8 cellular contexts compared by ENCODE assay signal in the genomic region with DNA sequence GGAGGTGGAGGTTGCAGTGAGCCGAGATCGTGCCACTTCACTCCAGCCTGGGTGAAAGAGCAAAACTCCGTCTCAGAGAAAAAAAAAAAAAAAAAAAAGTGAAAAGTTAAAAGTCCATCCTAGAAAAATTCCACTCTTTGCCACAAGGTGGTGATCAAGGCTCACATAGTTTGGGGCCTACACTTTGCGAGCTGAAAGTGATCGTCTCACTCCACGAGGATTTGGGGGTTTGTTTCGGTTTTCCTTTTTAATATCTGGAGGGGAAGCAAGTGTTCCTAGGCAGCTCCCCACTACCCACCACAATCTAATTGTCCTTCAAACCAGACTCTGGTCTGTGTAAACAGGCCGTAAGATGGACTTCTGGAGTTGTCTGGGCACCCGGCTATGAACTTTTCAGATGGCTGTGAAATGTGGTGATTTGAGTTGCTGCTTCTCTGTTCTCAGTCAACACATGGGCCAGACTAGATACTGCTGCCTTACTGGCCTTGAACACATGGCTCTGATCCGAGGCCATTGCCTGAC. TPM values are rescaled to one million over a fixed set of nuclear protein-coding genes. Genes with fewer than 3 reads are reported as not detected.
DNase-seq lines count a peak whose midpoint lies in the region; ATAC-seq and TF ChIP-seq lines count a peak whose summit lies in the region.

No MANE protein-coding gene starts in this region.

- H3K4me3 Mint-ChIP-seq in activated CD8-positive, alpha-beta memory T cell treated with anti-CD3 and anti-CD28 coated beads, Interleukin-2, amount 10 ng/mL, durations not matched to agents 7 days and 5 days, result no peak overlapping the region
- H3K4me3 Mint-ChIP-seq in naive thymus-derived CD8-positive, alpha-beta T cell, result peak overlapping the region in 5 of 10 donors; percentile 7 to 70 (median 45)

- no peak overlapping the region for H3K27ac ChIP-seq in C4-2B
- peak overlapping the region in 2 of 4 donors; percentile 13 to 17 for H3K27ac ChIP-seq in esophagus muscularis mucosa (replicated peaks in 1 of 4)
- no peak overlapping the region for H3K27ac ChIP-seq in upper lobe of left lung

- H3K4me1 ChIP-seq in esophagus muscularis mucosa (peaks cover 16 to 62% (median 58%) of the 10 kb centered on the region in 4 donors), upper lobe of left lung (peaks cover 0 to 8% (median 5%) of the 10 kb centered on the region in 4 donors)

- no peaks in the 10 kb centered on the region for H3K9me3 ChIP-seq in esophagus muscularis mucosa
- H3K9me3 ChIP-seq in upper lobe of left lung, result no peaks in the 10 kb centered on the region

- peak; percentile 65 for ATAC-seq in GM19372 (IDR thresholded peaks at IDR 0.05; ENCODE audit: low read depth, unreplicated experiment)
- peak; percentile 60 for ATAC-seq in activated CD8-positive, alpha-beta memory T cell treated with anti-CD3 and anti-CD28 coated beads, Interleukin-2, amount 10 ng/mL, durations not matched to agents 7 days and 5 days
- ATAC-seq in naive thymus-derived CD8-positive, alpha-beta T cell, result peak; percentile 67 to 78
- ATAC-seq in upper lobe of left lung (ENCODE audit: low FRiP score in 2 of 2), result peak in 1 of 2 donors; percentile 69

- H3K4me3 ChIP-seq in esophagus muscularis mucosa (peak overlapping the region in 3 of 4 donors; percentile 19 to 33 (median 28)), upper lobe of left lung (no peak overlapping the region)

- TF ChIP-seq POLR2A in esophagus muscularis mucosa (IDR thresholded peaks at IDR 0.05; ENCODE audit: low read depth) (no peak), upper lobe of left lung (IDR thresholded peaks at IDR 0.05) (no peak)

- WGBS in esophagus muscularis mucosa, result 16% methylated on average over 10 of the region's 10 CpGs
- WGBS in upper lobe of left lung, 2 donors, result 21 to 25% methylated on average over 10 of the region's 10 CpGs

- H3K4me1 Mint-ChIP-seq in activated CD8-positive, alpha-beta memory T cell treated with anti-CD3 and anti-CD28 coated beads, Interleukin-2, amount 10 ng/mL, durations not matched to agents 7 days and 5 days, result peaks cover 2% of the 10 kb centered on the region
- H3K4me1 Mint-ChIP-seq in naive thymus-derived CD8-positive, alpha-beta T cell, result peaks cover 4 to 12% (median 8%) of the 10 kb centered on the region in 4 donors

- TF ChIP-seq CTCF in C4-2B (conservative IDR thresholded peaks at IDR 0.05) (peak; percentile 88), esophagus muscularis mucosa (IDR thresholded peaks at IDR 0.05) (peak; percentile 84 to 90 (median 86)), upper lobe of left lung (IDR thresholded peaks at IDR 0.05) (peak; percentile 33 to 82 (median 71))

- TF ChIP-seq EP300 in esophagus muscularis mucosa (IDR thresholded peaks at IDR 0.05), result no peak
- TF ChIP-seq EP300 in upper lobe of left lung (IDR thresholded peaks at IDR 0.05), result no peak

- H3K27me3 ChIP-seq in esophagus muscularis mucosa, result no peaks in the 10 kb centered on the region
- H3K27me3 ChIP-seq in upper lobe of left lung, result no peaks in the 10 kb centered on the region

- H3K9me3 Mint-ChIP-seq in activated CD8-positive, alpha-beta memory T cell treated with anti-CD3 and anti-CD28 coated beads, Interleukin-2, amount 10 ng/mL, durations not matched to agents 7 days and 5 days (ENCODE audit: low read depth), result no peaks in the 10 kb centered on the region
- no peaks in the 10 kb centered on the region for H3K9me3 Mint-ChIP-seq in naive thymus-derived CD8-positive, alpha-beta T cell

- H3K27me3 Mint-ChIP-seq in activated CD8-positive, alpha-beta memory T cell treated with anti-CD3 and anti-CD28 coated beads, Interleukin-2, amount 10 ng/mL, durations not matched to agents 7 days and 5 days, result peaks cover 7% of the 10 kb centered on the region
- peaks cover 0 to 2% (median 0%) of the 10 kb centered on the region in 5 donors for H3K27me3 Mint-ChIP-seq in naive thymus-derived CD8-positive, alpha-beta T cell

- DNase-seq in NCI-H345 treated with DMSO at 0.1 percent for 48 hours (lab: John Stamatoyannopoulos, UW; ENCODE audit: unreplicated experiment) (peak; percentile 8), esophagus muscularis mucosa (ENCODE audit: extremely low spot score) (peak; percentile 70), upper lobe of left lung (no peak), GF-D8 (lab: John Stamatoyannopoulos, UW) (no peak)
- peak; percentile 61 for DNase-seq in activated CD8-positive, alpha-beta memory T cell treated with anti-CD3 and anti-CD28 coated beads, Interleukin-2, amount 10 ng/mL, durations not matched to agents 7 days and 5 days
- DNase-seq in naive thymus-derived CD8-positive, alpha-beta T cell, result peak; percentile 16 to 78 (median 66)

- H3K36me3 Mint-ChIP-seq in activated CD8-positive, alpha-beta memory T cell treated with anti-CD3 and anti-CD28 coated beads, Interleukin-2, amount 10 ng/mL, durations not matched to agents 7 days and 5 days, result no peaks in the 10 kb centered on the region
- H3K36me3 Mint-ChIP-seq in naive thymus-derived CD8-positive, alpha-beta T cell, result no peaks in the 10 kb centered on the region

- POLR2A ChIA-PET in naive thymus-derived CD8-positive, alpha-beta T cell (lab: Charles Lee), result interaction anchor here (0.7 to 1.3 kb wide), 6 partner anchors 130 to 283 kb away, joined by 3 to 9 read pairs (median 6); a partner anchor contains a TSS

- CTCF ChIA-PET in activated CD8-positive, alpha-beta memory T cell treated with anti-CD3 and anti-CD28 coated beads, Interleukin-2, amount 10 ng/mL, durations not matched to agents 7 days and 5 days (lab: Charles Lee), result interaction anchor here (0.7 to 3.7 kb wide), 37 partner anchors 9 to 1322 kb away, joined by 3 to 45 read pairs (median 3); a partner anchor contains a TSS

- intact Hi-C loops in esophagus muscularis mucosa (cut with DNase I), result loop anchor here (1.0 to 5.0 kb wide), 2 partner anchors 153 to 234 kb away; no protein-coding TSS in a partner anchor

- H3K27ac Mint-ChIP-seq in activated CD8-positive, alpha-beta memory T cell treated with anti-CD3 and anti-CD28 coated beads, Interleukin-2, amount 10 ng/mL, durations not matched to agents 7 days and 5 days, result no peak overlapping the region
- peak overlapping the region in 4 of 10 donors; percentile 17 to 71 (median 59) for H3K27ac Mint-ChIP-seq in naive thymus-derived CD8-positive, alpha-beta T cell

- no peaks in the 10 kb centered on the region for H3K36me3 ChIP-seq in esophagus muscularis mucosa
- H3K36me3 ChIP-seq in upper lobe of left lung, result no peaks in the 10 kb centered on the region

RNA-seq across cellular contexts. Expression of a gene that starts 27.1 kb away (rescaled TPM):
- not detected for total RNA-seq in activated CD8-positive, alpha-beta memory T cell treated with anti-CD3 and anti-CD28 coated beads, Interleukin-2, amount 10 ng/mL, durations not matched to agents 7 days and 5 days
- 1 to 10 TPM in 3 of 4 donors, under 1 TPM in 1; 0.78 to 3.0 (median 2.0) TPM for total RNA-seq in esophagus muscularis mucosa
- not detected for total RNA-seq in naive thymus-derived CD8-positive, alpha-beta T cell
- polyA plus RNA-seq in naive thymus-derived CD8-positive, alpha-beta T cell, result not detected
- 1 to 10 TPM in 1 of 6 donors, not detected in 5; 2.1 TPM for total RNA-seq in upper lobe of left lung

Comparison
In these comparisons a context has a peak if more than half of its experiments do, and no peak if none do; other contexts are left out.
1. DNase-seq: peak in NCI-H345 treated with DMSO at 0.1 percent for 48 hours (single experiment), activated CD8-positive, alpha-beta memory T cell treated with anti-CD3 and anti-CD28 coated beads, Interleukin-2, amount 10 ng/mL, durations not matched to agents 7 days and 5 days (single experiment), esophagus muscularis mucosa (single experiment) and naive thymus-derived CD8-positive, alpha-beta T cell (10 of 10); none in upper lobe of left lung (0 of 2) and GF-D8 (single experiment).
2. H3K4me3 ChIP-seq: peak in esophagus muscularis mucosa (3 of 4); none in upper lobe of left lung (0 of 4).
3. Peak in every context shown above with its lines, with median percentiles within 50 percentile points of each other: CTCF ChIP-seq.